8 cellular contexts compared by ENCODE assay signal in genomic region chr12:49130151-49131050, GRCh38. TPM values are rescaled to one million over a fixed set of nuclear protein-coding genes. Genes with fewer than 3 reads are reported as not detected.
DNase-seq lines count a peak whose midpoint lies in the region; ATAC-seq and TF ChIP-seq lines count a peak whose summit lies in the region.

No MANE protein-coding gene starts in this region.

- no peaks in the 10 kb centered on the region for H3K9me3 Mint-ChIP-seq in dendritic cell treated with granulocyte-macrophage colony-stimulating factor and Interleukin-4, amounts not matched to agents 40 ng/mL and 50 ng/mL, for 4 days

- H3K4me3 ChIP-seq in liver (ENCODE audit: low read depth in 1 of 3, low read length in 3 of 3) = peak overlapping the region; percentile 63 to 95 (median 93)

- DNase-seq in CD1c-positive myeloid dendritic cell (ENCODE audit: extremely low spot score) (peak; percentile 99), NCI-H748 (lab: John Stamatoyannopoulos, UW; ENCODE audit: unreplicated experiment) (peak; percentile 96)
- peak; percentile 84 to 89 for DNase-seq in activated CD4-positive, alpha-beta T cell treated with anti-CD3 and anti-CD28 coated beads, Interleukin-2, amount 50 U/mL, for 24 hours (ENCODE audit: low read depth in 1 of 2, low spot score in 1 of 2)
- peak; percentile 89 to 91 for DNase-seq in stimulated activated CD4-positive, alpha-beta T cell treated with anti-CD3 and anti-CD28 coated beads, Interleukin-2, amount 100 ng/mL, for 48 hours

- peak overlapping the region; percentile 79 to 91 for H3K9ac ChIP-seq in liver (ENCODE audit: low read depth in 1 of 2, low read length in 2 of 2)

- ATAC-seq in GM19395 (IDR thresholded peaks at IDR 0.05; ENCODE audit: unreplicated experiment) = peak; percentile 50
- peak; percentile 46 for ATAC-seq in HG03521 (IDR thresholded peaks at IDR 0.05; ENCODE audit: unreplicated experiment)

- peaks cover 4 to 14% (median 9%) of the 10 kb centered on the region in 4 donors for H3K36me3 ChIP-seq in liver (ENCODE audit: control insufficient read depth in 4 of 4, insufficient read depth in 3 of 4, low read depth in 1 of 4, low read length in 3 of 4)

- intact Hi-C loops in dendritic cell treated with granulocyte-macrophage colony-stimulating factor and Interleukin-4, amounts not matched to agents 40 ng/mL and 50 ng/mL, for 4 days (cut with micrococcal nuclease) = loop anchor here (1.0 to 2.0 kb wide), 4 partner anchors 20 to 104 kb away; partner anchors contain the start of genes LMBR1L, RHEBL1 and TUBA1A

- H3K27me3 ChIP-seq in liver (ENCODE audit: control insufficient read depth in 4 of 4, insufficient read depth in 4 of 4, low read length in 3 of 4) = no peaks in the 10 kb centered on the region

- no peaks in the 10 kb centered on the region for H3K9me3 ChIP-seq in liver (ENCODE audit: control insufficient read depth in 4 of 4, low read length in 3 of 4)

- no peaks in the 10 kb centered on the region for H3K27me3 Mint-ChIP-seq in dendritic cell treated with granulocyte-macrophage colony-stimulating factor and Interleukin-4, amounts not matched to agents 40 ng/mL and 50 ng/mL, for 4 days

- peak; percentile 76 for TF ChIP-seq CTCF in liver (IDR thresholded peaks at IDR 0.05; ENCODE audit: low read depth, low read length, missing input control)

- peaks cover 2 to 15% (median 7%) of the 10 kb centered on the region in 4 donors for H3K4me1 ChIP-seq in liver (ENCODE audit: control insufficient read depth in 4 of 4, insufficient read depth in 4 of 4, low read length in 3 of 4)

- peak overlapping the region; percentile 93 for H3K4me3 Mint-ChIP-seq in dendritic cell treated with granulocyte-macrophage colony-stimulating factor and Interleukin-4, amounts not matched to agents 40 ng/mL and 50 ng/mL, for 4 days

- WGBS in liver = 2% methylated on average over 66 of the region's 66 CpGs

- H3K4me1 Mint-ChIP-seq in dendritic cell treated with granulocyte-macrophage colony-stimulating factor and Interleukin-4, amounts not matched to agents 40 ng/mL and 50 ng/mL, for 4 days (ENCODE audit: low read depth) = peaks cover 37% of the 10 kb centered on the region

- peak overlapping the region; percentile 97 to 99 for H3K27ac ChIP-seq in liver (ENCODE audit: low read depth in 1 of 2, low read length in 2 of 2)

- TF ChIP-seq RAD21 in liver (IDR thresholded peaks at IDR 0.05) = peak; percentile 65 to 75

- peak overlapping the region; percentile 100 for H3K27ac Mint-ChIP-seq in dendritic cell treated with granulocyte-macrophage colony-stimulating factor and Interleukin-4, amounts not matched to agents 40 ng/mL and 50 ng/mL, for 4 days

- peaks cover 48% of the 10 kb centered on the region for H3K36me3 Mint-ChIP-seq in dendritic cell treated with granulocyte-macrophage colony-stimulating factor and Interleukin-4, amounts not matched to agents 40 ng/mL and 50 ng/mL, for 4 days (ENCODE audit: low read depth)

TF ChIP-seq in liver, 16 proteins besides CTCF, POLR2A, EP300 and RAD21:
- TF ChIP-seq EGR1 (IDR thresholded peaks at IDR 0.05; ENCODE audit: low read depth in 2 of 2) (peak; percentile 96 to 99), ZBTB33 (IDR thresholded peaks at IDR 0.05) (peak; percentile 13), GABPA (IDR thresholded peaks at IDR 0.05 in 1 of 2, conservative IDR thresholded peaks at IDR 0.05 in 1 of 2) (peak; percentile 33 to 72), YY1 (IDR thresholded peaks at IDR 0.05) (peak; percentile 69), SP1 (IDR thresholded peaks at IDR 0.05) (peak; percentile 53), MAX (IDR thresholded peaks at IDR 0.05) (peak; percentile 86), TAF1 (conservative IDR thresholded peaks at IDR 0.05) (no peak), FOXA1 (IDR thresholded peaks at IDR 0.05) (peak; percentile 34), RXRA (IDR thresholded peaks at IDR 0.05) (peak in 1 of 2 donors; percentile 20), JUND (IDR thresholded peaks at IDR 0.05) (no peak), REST (IDR thresholded peaks at IDR 0.05) (peak; percentile 53)

RNA-seq across cellular contexts. Expression of gene TUBA1B, which starts 0.8 kb away (rescaled TPM):
- 1,000 to 10,000 TPM in 1 of 2 donors, 100 to 1,000 TPM in 1; 161 to 1,268 TPM for total RNA-seq in liver
- polyA plus RNA-seq in liver = 100 to 1,000 TPM; 125 to 325 TPM

RNA-seq across cellular contexts. Expression of gene LMBR1L, which starts 19.8 kb away (rescaled TPM):
- 10 to 100 TPM; 13.0 to 23.7 TPM for total RNA-seq in liver
- polyA plus RNA-seq in liver = 10 to 100 TPM in 1 of 2 donors, 1 to 10 TPM in 1; 9.3 to 10.5 TPM

RNA-seq across cellular contexts. Expression of gene DHH, which starts 35.8 kb away (rescaled TPM):
- total RNA-seq in liver = under 1 TPM; 0.08 to 0.09 TPM
- polyA plus RNA-seq in liver = under 1 TPM in 1 of 2 donors, not detected in 1; 0.09 TPM

RNA-seq across cellular contexts. Expression of gene TUBA1A, which starts 58.5 kb away (rescaled TPM):
- total RNA-seq in liver = 10 to 100 TPM; 14.8 to 28.0 TPM
- 10 to 100 TPM in 1 of 2 donors, 1 to 10 TPM in 1; 4.2 to 17.5 TPM for polyA plus RNA-seq in liver

Comparison
In these comparisons a context has a peak if more than half of its experiments do, and no peak if none do; other contexts are left out.
1. Peak in every context shown above with its lines: DNase-seq, ATAC-seq, H3K4me3 ChIP-seq and H3K27ac ChIP-seq.